Comparison of ENCODE assay signal across 21 cellular contexts in the genomic region with DNA sequence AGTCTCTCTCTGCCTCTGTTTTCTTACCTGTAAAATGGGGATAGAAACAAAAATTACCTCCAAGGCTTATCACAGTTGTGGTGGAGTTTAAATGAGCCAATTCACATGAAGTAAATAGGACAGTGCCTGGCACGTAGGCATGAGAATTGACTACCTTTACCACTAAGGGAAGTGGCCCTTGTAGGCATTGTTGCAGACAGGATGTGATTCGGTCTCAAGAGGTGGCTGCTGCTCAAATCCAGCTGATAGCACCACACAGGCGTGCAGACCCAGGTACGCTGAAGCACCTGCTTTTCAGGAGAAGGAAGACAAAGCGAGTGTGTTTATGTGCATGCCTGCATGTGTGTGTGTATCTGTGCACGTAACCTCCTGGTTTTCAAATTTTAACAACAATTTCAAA.
"Had no signal": no experiment of that assay in that cellular context is flagged by ENCODE, and none has a peak within 500 bp of the region (broad histone marks: within the 10 kb centered on the region; RNA-seq: fewer than 3 reads in every experiment).

No MANE protein-coding gene starts in this region.

- H3K4me3 ChIP-seq: coronary artery, gastroesophageal sphincter, heart left ventricle, psoas muscle, right atrium auricular region, thyroid gland had no signal

- DNase-seq: activated CD4-positive, alpha-beta T cell treated with anti-CD3 and anti-CD28 coated beads, Interleukin-2, amount 50 U/mL, for 1 hour; activated CD4-positive, CD25-positive, alpha-beta regulatory T cell treated with anti-CD3 and anti-CD28 coated beads, Interleukin-2, amount 50 U/mL, for 72 hours; activated CD8-positive, alpha-beta memory T cell treated with anti-CD3 and anti-CD28 coated beads, Interleukin-2, amount 50 U/mL, for 48 hours; activated naive CD4-positive, alpha-beta T cell treated with anti-CD3 and anti-CD28 coated beads for 36 hours; activated T-cell treated with anti-CD3 and anti-CD28 coated beads, Interleukin-2, amount 50 U/mL, for 4 hours; amygdala; cerebellar nuclear complex; endodermal cell; heart left ventricle; left cardiac atrium; midbrain; psoas muscle; stimulated activated CD4-positive, alpha-beta T cell treated with anti-CD3 and anti-CD28 coated beads, Interleukin-1b, Interleukin-23, amount 100 ng/mL, for 48 hours; substantia nigra; thyroid gland; WERI-Rb-1 had no signal

- ATAC-seq: activated T-cell treated with anti-CD3 and anti-CD28 coated beads, Interleukin-2, amount 50 U/mL, for 4 hours; gastroesophageal sphincter; heart left ventricle; left cardiac atrium; natural killer cell treated with Interleukin-12 subunit alpha and Interleukin-12 subunit beta and Interleukin-15 and Interleukin-18, amount 100 ng/mL, for 72 hours; psoas muscle had no signal

- H3K4me3 Mint-ChIP-seq: activated naive CD4-positive, alpha-beta T cell treated with anti-CD3 and anti-CD28 coated beads for 36 hours; activated T-cell treated with anti-CD3 and anti-CD28 coated beads, Interleukin-2, amount 50 U/mL, for 4 hours; endodermal cell; natural killer cell treated with Interleukin-12 subunit alpha and Interleukin-12 subunit beta and Interleukin-15 and Interleukin-18, amount 100 ng/mL, for 72 hours; stimulated activated naive CD8-positive, alpha-beta T cell treated with anti-CD3 and anti-CD28 coated beads, Interleukin-15, Interleukin-2, amounts not matched to agents 100 ng/mL and 50 ng/mL, for 24 hours had no signal

- H3K36me3 Mint-ChIP-seq: natural killer cell treated with Interleukin-12 subunit alpha and Interleukin-12 subunit beta and Interleukin-15 and Interleukin-18, amount 100 ng/mL, for 72 hours had no signal

- H3K27ac Mint-ChIP-seq: activated naive CD4-positive, alpha-beta T cell treated with anti-CD3 and anti-CD28 coated beads for 36 hours; endodermal cell; natural killer cell treated with Interleukin-12 subunit alpha and Interleukin-12 subunit beta and Interleukin-15 and Interleukin-18, amount 100 ng/mL, for 72 hours; stimulated activated naive CD8-positive, alpha-beta T cell treated with anti-CD3 and anti-CD28 coated beads, Interleukin-15, Interleukin-2, amounts not matched to agents 100 ng/mL and 50 ng/mL, for 24 hours had no signal
